Comparison of ENCODE assay signal across 1 cellular context in genomic region chr1:45574105-45574626, GRCh38.
TF ChIP-seq lines count a peak whose summit lies in the region.

No MANE protein-coding gene starts in this region.

TF ChIP-seq in K562, 482 proteins besides CTCF, POLR2A, EP300 and RAD21 (continues in another document):
- TF ChIP-seq SMAD4 (CRISPR knock-in tag; conservative IDR thresholded peaks at IDR 0.05) (0 out of 2 replicates have a peak, but pooled peaks have one; percentile 34), FOXM1 (IDR thresholded peaks at IDR 0.05; ENCODE audit: low read depth) (peak; percentile 23; the same call in 1 of the 2 replicates), FOXM1 (CRISPR knock-in tag; IDR thresholded peaks at IDR 0.05; ENCODE audit: low read depth) (no peak), LCOR (CRISPR knock-in tag; IDR thresholded peaks at IDR 0.05) (peak; percentile 63; the same call in 1 of the 2 replicates), TEAD1 (CRISPR knock-in tag; IDR thresholded peaks at IDR 0.05) (peak; percentile 8 to 78; a peak in 1 of 4 replicates), VEZF1 (CRISPR knock-in tag; IDR thresholded peaks at IDR 0.05) (no peak; the same call in 1 of the 2 replicates), ZNF239 (CRISPR knock-in tag; IDR thresholded peaks at IDR 0.05) (no peak), JUNB (CRISPR knock-in tag; conservative IDR thresholded peaks at IDR 0.05) (no peak), NELFE (IDR thresholded peaks at IDR 0.05; ENCODE audit: insufficient read depth, insufficient read length) (no peak), HMGXB4 (CRISPR knock-in tag; IDR thresholded peaks at IDR 0.05) (no peak), TOE1 (IDR thresholded peaks at IDR 0.05; ENCODE audit: borderline replicate concordance) (peak; percentile 66; the same call in 1 of the 2 replicates), TOE1 (CRISPR knock-in tag; IDR thresholded peaks at IDR 0.05; ENCODE audit: borderline replicate concordance, low read depth) (peak; percentile 75; the same call in 1 of the 2 replicates), ZEB2 (IDR thresholded peaks at IDR 0.05) (peak; percentile 75), ZBTB17 (CRISPR knock-in tag; IDR thresholded peaks at IDR 0.05) (0 out of 2 replicates have a peak, but pooled peaks have one; percentile 40), ETV5 (CRISPR knock-in tag; IDR thresholded peaks at IDR 0.05; ENCODE audit: low read depth) (no peak), KAT7 (CRISPR knock-in tag; IDR thresholded peaks at IDR 0.05; ENCODE audit: borderline replicate concordance) (0 out of 2 replicates have a peak, but pooled peaks have one; percentile 56), ZFX (CRISPR knock-in tag; IDR thresholded peaks at IDR 0.05) (0 out of 2 replicates have a peak, but pooled peaks have one; percentile 18), NFIC (IDR thresholded peaks at IDR 0.05) (peak; percentile 37; the same call in 1 of the 2 replicates), HNRNPLL (IDR thresholded peaks at IDR 0.05; ENCODE audit: low read depth, low read length, poor library complexity, severe bottlenecking) (peak; percentile 43), ATF7 (IDR thresholded peaks at IDR 0.05) (peak; percentile 35), ID3 (CRISPR knock-in tag; IDR thresholded peaks at IDR 0.05) (no peak), ID3 (tag; IDR thresholded peaks at IDR 0.05) (peak; percentile 84), FOXK2 (conservative IDR thresholded peaks at IDR 0.05 in 1 of 2, IDR thresholded peaks at IDR 0.05 in 1 of 2; ENCODE audit: low read depth in 2 of 2) (peak; percentile 18 to 36; a peak in 1 of 4 replicates), ARNT (IDR thresholded peaks at IDR 0.05) (peak; percentile 34 to 75; a peak in 1 of 4 replicates), RBBP5 (IDR thresholded peaks at IDR 0.05; ENCODE audit: borderline replicate concordance, insufficient read depth, low read length, poor library complexity, severe bottlenecking) (peak; percentile 62), ZNF695 (CRISPR knock-in tag; IDR thresholded peaks at IDR 0.05) (no peak), CBFA2T3 (IDR thresholded peaks at IDR 0.05) (peak; percentile 84), MTA2 (IDR thresholded peaks at IDR 0.05; ENCODE audit: low read depth) (peak; percentile 48; the same call in 1 of the 2 replicates)
- TF ChIP-seq, protein P1, sequence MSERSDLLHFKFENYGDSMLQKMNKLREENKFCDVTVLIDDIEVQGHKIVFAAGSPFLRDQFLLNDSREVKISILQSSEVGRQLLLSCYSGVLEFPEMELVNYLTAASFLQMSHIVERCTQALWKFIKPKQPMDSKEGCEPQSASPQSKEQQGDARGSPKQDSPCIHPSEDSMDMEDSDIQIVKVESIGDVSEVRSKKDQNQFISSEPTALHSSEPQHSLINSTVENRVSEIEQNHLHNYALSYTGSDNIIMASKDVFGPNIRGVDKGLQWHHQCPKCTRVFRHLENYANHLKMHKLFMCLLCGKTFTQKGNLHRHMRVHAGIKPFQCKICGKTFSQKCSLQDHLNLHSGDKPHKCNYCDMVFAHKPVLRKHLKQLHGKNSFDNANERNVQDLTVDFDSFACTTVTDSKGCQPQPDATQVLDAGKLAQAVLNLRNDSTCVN (CRISPR knock-in tag; IDR thresholded peaks at IDR 0.05) = peak; percentile 25; the same call in 1 of the 2 replicates
- TF ChIP-seq, protein P2, sequence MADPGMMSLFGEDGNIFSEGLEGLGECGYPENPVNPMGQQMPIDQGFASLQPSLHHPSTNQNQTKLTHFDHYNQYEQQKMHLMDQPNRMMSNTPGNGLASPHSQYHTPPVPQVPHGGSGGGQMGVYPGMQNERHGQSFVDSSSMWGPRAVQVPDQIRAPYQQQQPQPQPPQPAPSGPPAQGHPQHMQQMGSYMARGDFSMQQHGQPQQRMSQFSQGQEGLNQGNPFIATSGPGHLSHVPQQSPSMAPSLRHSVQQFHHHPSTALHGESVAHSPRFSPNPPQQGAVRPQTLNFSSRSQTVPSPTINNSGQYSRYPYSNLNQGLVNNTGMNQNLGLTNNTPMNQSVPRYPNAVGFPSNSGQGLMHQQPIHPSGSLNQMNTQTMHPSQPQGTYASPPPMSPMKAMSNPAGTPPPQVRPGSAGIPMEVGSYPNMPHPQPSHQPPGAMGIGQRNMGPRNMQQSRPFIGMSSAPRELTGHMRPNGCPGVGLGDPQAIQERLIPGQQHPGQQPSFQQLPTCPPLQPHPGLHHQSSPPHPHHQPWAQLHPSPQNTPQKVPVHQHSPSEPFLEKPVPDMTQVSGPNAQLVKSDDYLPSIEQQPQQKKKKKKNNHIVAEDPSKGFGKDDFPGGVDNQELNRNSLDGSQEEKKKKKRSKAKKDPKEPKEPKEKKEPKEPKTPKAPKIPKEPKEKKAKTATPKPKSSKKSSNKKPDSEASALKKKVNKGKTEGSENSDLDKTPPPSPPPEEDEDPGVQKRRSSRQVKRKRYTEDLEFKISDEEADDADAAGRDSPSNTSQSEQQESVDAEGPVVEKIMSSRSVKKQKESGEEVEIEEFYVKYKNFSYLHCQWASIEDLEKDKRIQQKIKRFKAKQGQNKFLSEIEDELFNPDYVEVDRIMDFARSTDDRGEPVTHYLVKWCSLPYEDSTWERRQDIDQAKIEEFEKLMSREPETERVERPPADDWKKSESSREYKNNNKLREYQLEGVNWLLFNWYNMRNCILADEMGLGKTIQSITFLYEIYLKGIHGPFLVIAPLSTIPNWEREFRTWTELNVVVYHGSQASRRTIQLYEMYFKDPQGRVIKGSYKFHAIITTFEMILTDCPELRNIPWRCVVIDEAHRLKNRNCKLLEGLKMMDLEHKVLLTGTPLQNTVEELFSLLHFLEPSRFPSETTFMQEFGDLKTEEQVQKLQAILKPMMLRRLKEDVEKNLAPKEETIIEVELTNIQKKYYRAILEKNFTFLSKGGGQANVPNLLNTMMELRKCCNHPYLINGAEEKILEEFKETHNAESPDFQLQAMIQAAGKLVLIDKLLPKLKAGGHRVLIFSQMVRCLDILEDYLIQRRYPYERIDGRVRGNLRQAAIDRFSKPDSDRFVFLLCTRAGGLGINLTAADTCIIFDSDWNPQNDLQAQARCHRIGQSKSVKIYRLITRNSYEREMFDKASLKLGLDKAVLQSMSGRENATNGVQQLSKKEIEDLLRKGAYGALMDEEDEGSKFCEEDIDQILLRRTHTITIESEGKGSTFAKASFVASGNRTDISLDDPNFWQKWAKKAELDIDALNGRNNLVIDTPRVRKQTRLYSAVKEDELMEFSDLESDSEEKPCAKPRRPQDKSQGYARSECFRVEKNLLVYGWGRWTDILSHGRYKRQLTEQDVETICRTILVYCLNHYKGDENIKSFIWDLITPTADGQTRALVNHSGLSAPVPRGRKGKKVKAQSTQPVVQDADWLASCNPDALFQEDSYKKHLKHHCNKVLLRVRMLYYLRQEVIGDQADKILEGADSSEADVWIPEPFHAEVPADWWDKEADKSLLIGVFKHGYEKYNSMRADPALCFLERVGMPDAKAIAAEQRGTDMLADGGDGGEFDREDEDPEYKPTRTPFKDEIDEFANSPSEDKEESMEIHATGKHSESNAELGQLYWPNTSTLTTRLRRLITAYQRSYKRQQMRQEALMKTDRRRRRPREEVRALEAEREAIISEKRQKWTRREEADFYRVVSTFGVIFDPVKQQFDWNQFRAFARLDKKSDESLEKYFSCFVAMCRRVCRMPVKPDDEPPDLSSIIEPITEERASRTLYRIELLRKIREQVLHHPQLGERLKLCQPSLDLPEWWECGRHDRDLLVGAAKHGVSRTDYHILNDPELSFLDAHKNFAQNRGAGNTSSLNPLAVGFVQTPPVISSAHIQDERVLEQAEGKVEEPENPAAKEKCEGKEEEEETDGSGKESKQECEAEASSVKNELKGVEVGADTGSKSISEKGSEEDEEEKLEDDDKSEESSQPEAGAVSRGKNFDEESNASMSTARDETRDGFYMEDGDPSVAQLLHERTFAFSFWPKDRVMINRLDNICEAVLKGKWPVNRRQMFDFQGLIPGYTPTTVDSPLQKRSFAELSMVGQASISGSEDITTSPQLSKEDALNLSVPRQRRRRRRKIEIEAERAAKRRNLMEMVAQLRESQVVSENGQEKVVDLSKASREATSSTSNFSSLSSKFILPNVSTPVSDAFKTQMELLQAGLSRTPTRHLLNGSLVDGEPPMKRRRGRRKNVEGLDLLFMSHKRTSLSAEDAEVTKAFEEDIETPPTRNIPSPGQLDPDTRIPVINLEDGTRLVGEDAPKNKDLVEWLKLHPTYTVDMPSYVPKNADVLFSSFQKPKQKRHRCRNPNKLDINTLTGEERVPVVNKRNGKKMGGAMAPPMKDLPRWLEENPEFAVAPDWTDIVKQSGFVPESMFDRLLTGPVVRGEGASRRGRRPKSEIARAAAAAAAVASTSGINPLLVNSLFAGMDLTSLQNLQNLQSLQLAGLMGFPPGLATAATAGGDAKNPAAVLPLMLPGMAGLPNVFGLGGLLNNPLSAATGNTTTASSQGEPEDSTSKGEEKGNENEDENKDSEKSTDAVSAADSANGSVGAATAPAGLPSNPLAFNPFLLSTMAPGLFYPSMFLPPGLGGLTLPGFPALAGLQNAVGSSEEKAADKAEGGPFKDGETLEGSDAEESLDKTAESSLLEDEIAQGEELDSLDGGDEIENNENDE (IDR thresholded peaks at IDR 0.05; ENCODE audit: low read depth, low read length) = no peak
- TF ChIP-seq, protein P3, sequence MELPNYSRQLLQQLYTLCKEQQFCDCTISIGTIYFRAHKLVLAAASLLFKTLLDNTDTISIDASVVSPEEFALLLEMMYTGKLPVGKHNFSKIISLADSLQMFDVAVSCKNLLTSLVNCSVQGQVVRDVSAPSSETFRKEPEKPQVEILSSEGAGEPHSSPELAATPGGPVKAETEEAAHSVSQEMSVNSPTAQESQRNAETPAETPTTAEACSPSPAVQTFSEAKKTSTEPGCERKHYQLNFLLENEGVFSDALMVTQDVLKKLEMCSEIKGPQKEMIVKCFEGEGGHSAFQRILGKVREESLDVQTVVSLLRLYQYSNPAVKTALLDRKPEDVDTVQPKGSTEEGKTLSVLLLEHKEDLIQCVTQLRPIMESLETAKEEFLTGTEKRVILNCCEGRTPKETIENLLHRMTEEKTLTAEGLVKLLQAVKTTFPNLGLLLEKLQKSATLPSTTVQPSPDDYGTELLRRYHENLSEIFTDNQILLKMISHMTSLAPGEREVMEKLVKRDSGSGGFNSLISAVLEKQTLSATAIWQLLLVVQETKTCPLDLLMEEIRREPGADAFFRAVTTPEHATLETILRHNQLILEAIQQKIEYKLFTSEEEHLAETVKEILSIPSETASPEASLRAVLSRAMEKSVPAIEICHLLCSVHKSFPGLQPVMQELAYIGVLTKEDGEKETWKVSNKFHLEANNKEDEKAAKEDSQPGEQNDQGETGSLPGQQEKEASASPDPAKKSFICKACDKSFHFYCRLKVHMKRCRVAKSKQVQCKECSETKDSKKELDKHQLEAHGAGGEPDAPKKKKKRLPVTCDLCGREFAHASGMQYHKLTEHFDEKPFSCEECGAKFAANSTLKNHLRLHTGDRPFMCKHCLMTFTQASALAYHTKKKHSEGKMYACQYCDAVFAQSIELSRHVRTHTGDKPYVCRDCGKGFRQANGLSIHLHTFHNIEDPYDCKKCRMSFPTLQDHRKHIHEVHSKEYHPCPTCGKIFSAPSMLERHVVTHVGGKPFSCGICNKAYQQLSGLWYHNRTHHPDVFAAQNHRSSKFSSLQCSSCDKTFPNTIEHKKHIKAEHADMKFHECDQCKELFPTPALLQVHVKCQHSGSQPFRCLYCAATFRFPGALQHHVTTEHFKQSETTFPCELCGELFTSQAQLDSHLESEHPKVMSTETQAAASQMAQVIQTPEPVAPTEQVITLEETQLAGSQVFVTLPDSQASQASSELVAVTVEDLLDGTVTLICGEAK (IDR thresholded peaks at IDR 0.05) = 0 out of 2 replicates have a peak, but pooled peaks have one; percentile 16
- TF ChIP-seq, protein P3 (CRISPR knock-in tag; IDR thresholded peaks at IDR 0.05) = no peak
